Comparison of ENCODE assay signal across 19 cellular contexts in genomic region chr12:82959821-82960220, GRCh38.
"Had no signal": no experiment of that assay in that cellular context is flagged by ENCODE, and none has a peak within 500 bp of the region (broad histone marks: within the 10 kb centered on the region; RNA-seq: fewer than 3 reads in every experiment).

No MANE protein-coding gene starts in this region.

- ATAC-seq: left ventricle myocardium superior had no signal

- H3K4me3 ChIP-seq: esophagus squamous epithelium, thyroid gland had no signal

- H3K4me3 Mint-ChIP-seq: activated naive CD8-positive, alpha-beta T cell treated with anti-CD3 and anti-CD28 coated beads for 36 hours; activated T-helper 1 cell treated with anti-CD3 and anti-CD28 coated beads, Interleukin-12 subunit alpha, Interleukin-12 subunit beta, Interleukin-2, Interleukin-4 antibody, amounts not matched to agents 30 ng/mL and 10 ng/mL and 1 ng/mL, durations not matched to agents 14 hours and 24 hours and 36 hours; dendritic cell treated with granulocyte-macrophage colony-stimulating factor and Interleukin-4, amounts not matched to agents 40 ng/mL and 50 ng/mL, for 4 days; immature natural killer cell had no signal

- H3K36me3 Mint-ChIP-seq: activated naive CD8-positive, alpha-beta T cell treated with anti-CD3 and anti-CD28 coated beads for 36 hours; immature natural killer cell had no signal

- H3K36me3 ChIP-seq: esophagus squamous epithelium, thyroid gland had no signal

- DNase-seq: activated CD4-positive, alpha-beta T cell treated with anti-CD3 and anti-CD28 coated beads for 1 hour; activated naive CD4-positive, alpha-beta T cell; activated naive CD8-positive, alpha-beta T cell treated with anti-CD3 and anti-CD28 coated beads for 36 hours; activated T-cell treated with anti-CD3 and anti-CD28 coated beads for 4 hours; amniotic stem cell; effector CD8-positive, alpha-beta T cell; esophagus squamous epithelium; immature natural killer cell; left ventricle myocardium superior; occipital lobe; stimulated activated CD4-positive, alpha-beta T cell treated with anti-CD3 and anti-CD28 coated beads, Interleukin-12 subunit alpha, Interleukin-12 subunit beta, amount 100 ng/mL, for 4 hours; stimulated activated CD4-positive, alpha-beta T cell treated with anti-CD3 and anti-CD28 coated beads, Interleukin-1b, Interleukin-23, amount 100 ng/mL, for 48 hours; stimulated activated CD8-positive, alpha-beta memory T cell treated with anti-CD3 and anti-CD28 coated beads, Interleukin-4, amount 100 ng/mL, for 48 hours; stimulated activated naive CD4-positive, alpha-beta T cell treated with Interleukin-2 at 50 U/mL for 16 hours; T1000; thyroid gland had no signal

- H3K4me1 Mint-ChIP-seq: activated naive CD8-positive, alpha-beta T cell treated with anti-CD3 and anti-CD28 coated beads for 36 hours; immature natural killer cell had no signal

- H3K27ac Mint-ChIP-seq: activated naive CD8-positive, alpha-beta T cell treated with anti-CD3 and anti-CD28 coated beads for 36 hours; activated T-helper 1 cell treated with anti-CD3 and anti-CD28 coated beads, Interleukin-12 subunit alpha, Interleukin-12 subunit beta, Interleukin-2, Interleukin-4 antibody, amounts not matched to agents 30 ng/mL and 10 ng/mL and 1 ng/mL, durations not matched to agents 14 hours and 24 hours and 36 hours; dendritic cell treated with granulocyte-macrophage colony-stimulating factor and Interleukin-4, amounts not matched to agents 40 ng/mL and 50 ng/mL, for 4 days; immature natural killer cell; progenitor cell of endocrine pancreas had no signal

- H3K9me3 Mint-ChIP-seq: activated T-helper 1 cell treated with anti-CD3 and anti-CD28 coated beads, Interleukin-12 subunit alpha, Interleukin-12 subunit beta, Interleukin-2, Interleukin-4 antibody, amounts not matched to agents 30 ng/mL and 10 ng/mL and 1 ng/mL, durations not matched to agents 14 hours and 24 hours and 36 hours; dendritic cell treated with granulocyte-macrophage colony-stimulating factor and Interleukin-4, amounts not matched to agents 40 ng/mL and 50 ng/mL, for 4 days had no signal

- H3K27me3 Mint-ChIP-seq: activated naive CD8-positive, alpha-beta T cell treated with anti-CD3 and anti-CD28 coated beads for 36 hours; dendritic cell treated with granulocyte-macrophage colony-stimulating factor and Interleukin-4, amounts not matched to agents 40 ng/mL and 50 ng/mL, for 4 days; progenitor cell of endocrine pancreas had no signal

- H3K9me3 ChIP-seq: esophagus squamous epithelium, thyroid gland had no signal
